Comparison of ENCODE assay signal across 8 cellular contexts in genomic region chr11:1832181-1832988, GRCh38. TPM values are rescaled to one million over a fixed set of nuclear protein-coding genes. Genes with fewer than 3 reads are reported as not detected.
A peak's percentile ranks its signal among the peaks of the same experiment; 100 is the strongest.
DNase-seq lines count a peak whose midpoint lies in the region; ATAC-seq and TF ChIP-seq lines count a peak whose summit lies in the region.

No MANE protein-coding gene starts in this region.

- ATAC-seq in activated naive CD4-positive, alpha-beta T cell treated with anti-CD3 and anti-CD28 coated beads, Interleukin-2, amount 50 U/mL, for 72 hours, result peak; percentile 80 to 83
- ATAC-seq in gastrocnemius medialis, result peak; percentile 62 to 77
- ATAC-seq in GM19324 (IDR thresholded peaks at IDR 0.05; ENCODE audit: low FRiP score, unreplicated experiment), result no peak
- no peak for ATAC-seq in HG03045 (IDR thresholded peaks at IDR 0.05; ENCODE audit: unreplicated experiment)

- H3K36me3 ChIP-seq in SJCRH30 (no peaks in the 10 kb centered on the region), left ventricle myocardium inferior (no peaks in the 10 kb centered on the region), gastrocnemius medialis (no peaks in the 10 kb centered on the region)

- peak; percentile 99 for TF ChIP-seq CTCF in left ventricle myocardium inferior (IDR thresholded peaks at IDR 0.05; ENCODE audit: borderline replicate concordance)
- peak; percentile 95 to 99 (median 99) for TF ChIP-seq CTCF in gastrocnemius medialis (IDR thresholded peaks at IDR 0.05 in 4 of 5, conservative IDR thresholded peaks at IDR 0.05 in 1 of 5)

- intact Hi-C loops in left ventricle myocardium inferior (cut with micrococcal nuclease), result loop anchor here (2.0 kb wide), 1 partner anchor 138 kb away; no protein-coding TSS in a partner anchor
- intact Hi-C loops in gastrocnemius medialis (cut with DNase I; ENCODE audit: low total_unique reads), result loop anchor here (1.0 to 2.0 kb wide), 2 partner anchors 138 to 180 kb away; no protein-coding TSS in a partner anchor

- H3K4me3 ChIP-seq in SJCRH30 (no peak overlapping the region), left ventricle myocardium inferior (peak overlapping the region; percentile 53), gastrocnemius medialis (peak overlapping the region in 3 of 4 donors; percentile 7 to 17 (median 9))

- H3K9me3 ChIP-seq in SJCRH30 (replicated peaks) (no peaks in the 10 kb centered on the region), left ventricle myocardium inferior (replicated peaks) (no peaks in the 10 kb centered on the region), gastrocnemius medialis (no peaks in the 10 kb centered on the region)

- H3K27ac Mint-ChIP-seq in activated naive CD4-positive, alpha-beta T cell treated with anti-CD3 and anti-CD28 coated beads, Interleukin-2, amount 50 U/mL, for 72 hours, result no peak overlapping the region

- in situ Hi-C loops in gastrocnemius medialis (cut with MboI; ENCODE audit: low sequenced_read_pairs in 4 of 4), result no loop called here

- H3K4me1 ChIP-seq in SJCRH30 (peaks cover 77% of the 10 kb centered on the region), left ventricle myocardium inferior (peaks cover 16% of the 10 kb centered on the region), gastrocnemius medialis (peaks cover 0 to 2% of the 10 kb centered on the region in 2 donors)

- no peaks in the 10 kb centered on the region for H3K9me3 Mint-ChIP-seq in activated naive CD4-positive, alpha-beta T cell treated with anti-CD3 and anti-CD28 coated beads, Interleukin-2, amount 50 U/mL, for 72 hours

- H3K36me3 Mint-ChIP-seq in activated naive CD4-positive, alpha-beta T cell treated with anti-CD3 and anti-CD28 coated beads, Interleukin-2, amount 50 U/mL, for 72 hours, result no peaks in the 10 kb centered on the region

- no peaks in the 10 kb centered on the region for H3K27me3 ChIP-seq in SJCRH30
- peaks cover 30% of the 10 kb centered on the region for H3K27me3 ChIP-seq in left ventricle myocardium inferior (ENCODE audit: low read depth)
- H3K27me3 ChIP-seq in gastrocnemius medialis, result no peaks in the 10 kb centered on the region

- DNase-seq in NCI-H748 (lab: John Stamatoyannopoulos, UW; ENCODE audit: unreplicated experiment) (peak; percentile 60), NCI-H748 treated with DMSO at 0.1 percent for 48 hours (lab: John Stamatoyannopoulos, UW) (no peak), SJCRH30 (peak; percentile 68 to 79), left ventricle myocardium inferior (peak; percentile 56), gastrocnemius medialis (no peak)
- DNase-seq in activated naive CD4-positive, alpha-beta T cell treated with anti-CD3 and anti-CD28 coated beads, Interleukin-2, amount 50 U/mL, for 72 hours (ENCODE audit: low spot score in 2 of 2), result peak; percentile 71 to 85

- TF ChIP-seq POLR2A in gastrocnemius medialis (IDR thresholded peaks at IDR 0.05), result no peak

- 0 out of 2 replicates have a peak overlapping the region, but pooled peaks have one; percentile 1 for H3K27ac ChIP-seq in SJCRH30
- H3K27ac ChIP-seq in left ventricle myocardium inferior (replicated peaks), result no peak overlapping the region
- H3K27ac ChIP-seq in gastrocnemius medialis, result no peak overlapping the region

RNA-seq across cellular contexts. Expression of gene SYT8, which starts 2.4 kb away (rescaled TPM):
- total RNA-seq in SJCRH30 (2014; rRNA removed; shearing (Covaris generic)), result 1.7 and 2.7 TPM in 2 replicates
- total RNA-seq in activated naive CD4-positive, alpha-beta T cell treated with anti-CD3 and anti-CD28 coated beads, Interleukin-2, amount 50 U/mL, for 72 hours, result not detected
- total RNA-seq in left ventricle myocardium inferior (not detected), gastrocnemius medialis (not detected)

RNA-seq across cellular contexts. Expression of gene TNNI2, which starts 6.4 kb away (rescaled TPM):
- total RNA-seq in SJCRH30 (2014; rRNA removed; shearing (Covaris generic)), result 20.2 and 20.5 TPM in 2 replicates
- not detected for total RNA-seq in activated naive CD4-positive, alpha-beta T cell treated with anti-CD3 and anti-CD28 coated beads, Interleukin-2, amount 50 U/mL, for 72 hours
- total RNA-seq in left ventricle myocardium inferior, result not detected
- total RNA-seq in gastrocnemius medialis, result 1,000 to 10,000 TPM; 1,499 to 3,728 (median 2,254) TPM

RNA-seq across cellular contexts. Expression of gene LSP1, which starts 20.5 kb away (rescaled TPM):
- 15.0 and 15.4 TPM in 2 replicates for total RNA-seq in SJCRH30 (2014; rRNA removed; shearing (Covaris generic))
- 100 to 1,000 TPM; 102 to 263 TPM for total RNA-seq in activated naive CD4-positive, alpha-beta T cell treated with anti-CD3 and anti-CD28 coated beads, Interleukin-2, amount 50 U/mL, for 72 hours
- total RNA-seq in left ventricle myocardium inferior (19.7 TPM), gastrocnemius medialis (10 to 100 TPM in 1 of 4 donors, 1 to 10 TPM in 3; 3.0 to 13.5 (median 5.5) TPM)

RNA-seq across cellular contexts. Expression of gene PRR33, which starts 59.3 kb away (rescaled TPM):
- 0.02 and 0.05 TPM in 2 replicates for total RNA-seq in SJCRH30 (2014; rRNA removed; shearing (Covaris generic))
- under 1 TPM; 0.12 to 0.20 TPM for total RNA-seq in activated naive CD4-positive, alpha-beta T cell treated with anti-CD3 and anti-CD28 coated beads, Interleukin-2, amount 50 U/mL, for 72 hours
- total RNA-seq in left ventricle myocardium inferior (2.4 TPM), gastrocnemius medialis (1 to 10 TPM in 2 of 4 donors, under 1 TPM in 2; 0.16 to 2.3 (median 1.0) TPM)

Comparison
In these comparisons a context has a peak if more than half of its experiments do, and no peak if none do; other contexts are left out.
1. DNase-seq: peak in NCI-H748 (single experiment), SJCRH30 (2 of 2), activated naive CD4-positive, alpha-beta T cell treated with anti-CD3 and anti-CD28 coated beads, Interleukin-2, amount 50 U/mL, for 72 hours (2 of 2) and left ventricle myocardium inferior (single experiment); none in NCI-H748 treated with DMSO at 0.1 percent for 48 hours (single experiment) and gastrocnemius medialis (0 of 2).
2. ATAC-seq: peak in activated naive CD4-positive, alpha-beta T cell treated with anti-CD3 and anti-CD28 coated beads, Interleukin-2, amount 50 U/mL, for 72 hours (2 of 2) and gastrocnemius medialis (2 of 2); none in GM19324 (single experiment) and HG03045 (single experiment).
3. RNA of gene TNNI2, which starts 6.4 kb away (total RNA-seq): 1,499 to 3,728 TPM in gastrocnemius medialis; 20.2 to 20.5 TPM in SJCRH30, not detected in activated naive CD4-positive, alpha-beta T cell treated with anti-CD3 and anti-CD28 coated beads, Interleukin-2, amount 50 U/mL, for 72 hours and not detected in left ventricle myocardium inferior (single experiment); every median in the first group is over 10 times any median in the second.